Comparison of ENCODE assay signal across 26 cellular contexts in genomic region chr11:4127357-4127756, GRCh38.
"Had no signal": no experiment of that assay in that cellular context is flagged by ENCODE, and none has a peak within 500 bp of the region (broad histone marks: within the 10 kb centered on the region; RNA-seq: fewer than 3 reads in every experiment).

No MANE protein-coding gene starts in this region.

- H3K27me3 ChIP-seq: stomach, suprapubic skin, testis, thyroid gland, tibial artery, tibial nerve, transverse colon, upper lobe of left lung, vagina had no signal

- H3K4me1 Mint-ChIP-seq: stimulated activated effector memory CD8-positive, alpha-beta T cell treated with anti-CD3 and anti-CD28 coated beads, Interleukin-12 subunit alpha, Interleukin-12 subunit beta, amount 100 ng/mL, for 72 hours; stimulated activated memory B cell treated with anti-CD40 and anti-IgM and Interleukin-4, amounts not matched to agents 10 μg/mL and 1 μg/mL and 100 μg/mL, for 72 hours; stimulated activated naive B cell treated with anti-CD40 and anti-IgM and Interleukin-4, amounts not matched to agents 10 μg/mL and 1 μg/mL and 100 μg/mL, for 72 hours; stimulated activated naive CD8-positive, alpha-beta T cell treated with anti-CD3 and anti-CD28 coated beads, Interleukin-15, amount 100 ng/mL, for 72 hours had no signal

- H3K27ac Mint-ChIP-seq: stimulated activated effector memory CD8-positive, alpha-beta T cell treated with anti-CD3 and anti-CD28 coated beads, Interleukin-12 subunit alpha, Interleukin-12 subunit beta, amount 100 ng/mL, for 72 hours; stimulated activated memory B cell treated with anti-CD40 and anti-IgM and Interleukin-4, amounts not matched to agents 10 μg/mL and 1 μg/mL and 100 μg/mL, for 72 hours; stimulated activated naive B cell treated with anti-CD40 and anti-IgM and Interleukin-4, amounts not matched to agents 10 μg/mL and 1 μg/mL and 100 μg/mL, for 72 hours; stimulated activated naive CD8-positive, alpha-beta T cell treated with anti-CD3 and anti-CD28 coated beads, Interleukin-15, amount 100 ng/mL, for 72 hours; stimulated activated naive CD8-positive, alpha-beta T cell treated with anti-CD3 and anti-CD28 coated beads, Interleukin-15, Interleukin-2, amounts not matched to agents 100 ng/mL and 50 ng/mL, for 24 hours; type B pancreatic cell had no signal

- H3K4me3 Mint-ChIP-seq: stimulated activated effector memory CD8-positive, alpha-beta T cell treated with anti-CD3 and anti-CD28 coated beads, Interleukin-12 subunit alpha, Interleukin-12 subunit beta, amount 100 ng/mL, for 72 hours; stimulated activated memory B cell treated with anti-CD40 and anti-IgM and Interleukin-4, amounts not matched to agents 10 μg/mL and 1 μg/mL and 100 μg/mL, for 72 hours; stimulated activated naive B cell treated with anti-CD40 and anti-IgM and Interleukin-4, amounts not matched to agents 10 μg/mL and 1 μg/mL and 100 μg/mL, for 72 hours; stimulated activated naive CD8-positive, alpha-beta T cell treated with anti-CD3 and anti-CD28 coated beads, Interleukin-15, amount 100 ng/mL, for 72 hours; stimulated activated naive CD8-positive, alpha-beta T cell treated with anti-CD3 and anti-CD28 coated beads, Interleukin-15, Interleukin-2, amounts not matched to agents 100 ng/mL and 50 ng/mL, for 24 hours; type B pancreatic cell had no signal

- H3K4me3 ChIP-seq: stomach, suprapubic skin, testis, thoracic aorta, thyroid gland, tibial artery, tibial nerve, transverse colon, upper lobe of left lung, vagina had no signal

- DNase-seq: stimulated activated CD4-positive, alpha-beta T cell treated with anti-CD3 and anti-CD28 coated beads, Interleukin-1b, Interleukin-23, amount 100 ng/mL, for 48 hours; stimulated activated CD4-positive, alpha-beta T cell treated with anti-CD3 and anti-CD28 coated beads, Interleukin-2, amount 100 ng/mL, for 24 hours; stimulated activated CD4-positive, alpha-beta T cell treated with anti-CD3 and anti-CD28 coated beads, Interleukin-4, amount 100 ng/mL, for 1 hour; stimulated activated CD4-positive, alpha-beta T cell treated with anti-CD3 and anti-CD28 coated beads, Interleukin-4, amount 100 ng/mL, for 24 hours; stimulated activated CD8-positive, alpha-beta memory T cell treated with anti-CD3 and anti-CD28 coated beads, Interleukin-4, amount 100 ng/mL, for 48 hours; stimulated activated naive B cell treated with anti-CD40 and anti-IgM and Interleukin-4, amounts not matched to agents 10 μg/mL and 1 μg/mL and 100 μg/mL, for 72 hours; stimulated activated naive CD4-positive, alpha-beta T cell; stimulated activated naive CD4-positive, alpha-beta T cell treated with Interleukin-2 at 50 U/mL for 16 hours; stimulated activated naive CD8-positive, alpha-beta T cell treated with anti-CD3 and anti-CD28 coated beads, Interleukin-15, amount 100 ng/mL, for 72 hours; stimulated activated naive CD8-positive, alpha-beta T cell treated with anti-CD3 and anti-CD28 coated beads, Interleukin-15, Interleukin-2, amounts not matched to agents 100 U/mL and 50 U/mL, for 24 hours; stomach; substantia nigra; testis; thyroid gland; tibial artery; transverse colon; trophoblast cell; upper lobe of left lung had no signal

- H3K9me3 ChIP-seq: stomach, suprapubic skin, testis, thoracic aorta, thyroid gland, tibial artery, tibial nerve, transverse colon, upper lobe of left lung, vagina had no signal

- ATAC-seq: stimulated activated effector memory CD8-positive, alpha-beta T cell treated with anti-CD3 and anti-CD28 coated beads, Interleukin-12 subunit alpha, Interleukin-12 subunit beta, amount 100 ng/mL, for 72 hours; stimulated activated memory B cell treated with anti-CD40 and anti-IgM and Interleukin-4, amounts not matched to agents 10 μg/mL and 1 μg/mL and 100 μg/mL, for 72 hours; stimulated activated naive B cell treated with anti-CD40 and anti-IgM and Interleukin-4, amounts not matched to agents 10 μg/mL and 1 μg/mL and 100 μg/mL, for 72 hours; stimulated activated naive CD8-positive, alpha-beta T cell treated with anti-CD3 and anti-CD28 coated beads, Interleukin-15, amount 100 ng/mL, for 72 hours; stimulated activated naive CD8-positive, alpha-beta T cell treated with anti-CD3 and anti-CD28 coated beads, Interleukin-15, Interleukin-2, amounts not matched to agents 100 U/mL and 50 U/mL, for 24 hours had no signal

- H3K27ac ChIP-seq: stomach, suprapubic skin, testis, thoracic aorta, thyroid gland, tibial artery, tibial nerve, transverse colon, upper lobe of left lung, vagina had no signal

- H3K27me3 Mint-ChIP-seq: stimulated activated memory B cell treated with anti-CD40 and anti-IgM and Interleukin-4, amounts not matched to agents 10 μg/mL and 1 μg/mL and 100 μg/mL, for 72 hours; stimulated activated naive B cell treated with anti-CD40 and anti-IgM and Interleukin-4, amounts not matched to agents 10 μg/mL and 1 μg/mL and 100 μg/mL, for 72 hours; stimulated activated naive CD8-positive, alpha-beta T cell treated with anti-CD3 and anti-CD28 coated beads, Interleukin-15, amount 100 ng/mL, for 72 hours; stimulated activated naive CD8-positive, alpha-beta T cell treated with anti-CD3 and anti-CD28 coated beads, Interleukin-15, Interleukin-2, amounts not matched to agents 100 ng/mL and 50 ng/mL, for 24 hours; type B pancreatic cell had no signal

- H3K4me1 ChIP-seq: suprapubic skin, testis, thyroid gland, tibial artery, tibial nerve, transverse colon, upper lobe of left lung, vagina had no signal
